19 cellular contexts compared by ENCODE assay signal in the genomic region with DNA sequence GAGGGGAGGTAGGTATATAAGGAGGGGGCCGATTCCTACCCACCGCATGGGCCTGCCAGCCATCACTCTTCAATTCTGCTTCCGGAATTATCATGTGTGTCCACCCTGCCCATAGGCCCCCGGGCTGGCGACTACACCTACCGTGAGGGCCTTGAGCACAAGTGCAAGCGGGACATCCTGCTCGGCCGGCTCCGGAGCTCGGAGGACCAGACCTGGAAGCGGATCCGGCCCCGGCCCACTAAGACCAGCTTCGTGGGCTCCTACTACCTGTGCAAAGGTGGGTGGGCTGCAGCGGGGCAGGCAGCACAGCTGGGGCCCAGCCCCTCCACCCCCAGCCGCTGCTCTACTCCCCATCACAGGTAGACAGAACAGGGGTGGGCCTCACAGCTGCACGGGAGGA.
"Had no signal": no experiment of that assay in that cellular context is flagged by ENCODE, and none has a peak within 500 bp of the region (broad histone marks: within the 10 kb centered on the region; RNA-seq: fewer than 3 reads in every experiment).

No MANE protein-coding gene starts in this region.

- H3K9me3 ChIP-seq: SJCRH30 had no signal

- H3K9ac ChIP-seq: KMS-11 had no signal

- H3K4me2 ChIP-seq: KMS-11 had no signal

- ATAC-seq: Right ventricle myocardium inferior had no signal

- DNase-seq: Kasumi-1, MM.1S, NCI-H1092 treated with DMSO at 0.1 percent for 48 hours, NCI-H1436, NCI-H187, NCI-H2029, NCI-H2081 treated with DMSO at 0.1 percent for 48 hours, NCI-H2171, NCI-H226, NCI-H446, NCI-H510A, NCI-H524 treated with DMSO at 0.1 percent for 48 hours, NCI-H69, NCI-H774, RPMI8226, SHP77 treated with DMSO at 0.1 percent for 48 hours, SJCRH30 had no signal

- H3K27me3 ChIP-seq: SJCRH30 had no signal

- H3K4me1 ChIP-seq: SJCRH30 had no signal

- H3K4me3 ChIP-seq: SJCRH30 had no signal

- H3K27ac ChIP-seq: KMS-11, SJCRH30 had no signal
